9 cellular contexts compared by ENCODE assay signal in genomic region chr17:75844530-75845057, GRCh38. TPM values are rescaled to one million over a fixed set of nuclear protein-coding genes. Genes with fewer than 3 reads are reported as not detected.
A peak's percentile ranks its signal among the peaks of the same experiment; 100 is the strongest.
DNase-seq lines count a peak whose midpoint lies in the region; ATAC-seq and TF ChIP-seq lines count a peak whose summit lies in the region.
"Had no signal": no experiment of that assay in that cellular context is flagged by ENCODE, and none has a peak within 500 bp of the region (broad histone marks: within the 10 kb centered on the region; RNA-seq: fewer than 3 reads in every experiment).

No MANE protein-coding gene starts in this region.

- H3K27me3 ChIP-seq in Karpas-422 (ENCODE audit: low read length): no peaks in the 10 kb centered on the region
- no peaks in the 10 kb centered on the region for H3K27me3 ChIP-seq in osteoblast (ENCODE audit: insufficient read depth, low read length)

- H3K4me1 ChIP-seq in Karpas-422 (ENCODE audit: low read length) (peaks cover 36% of the 10 kb centered on the region), osteoblast (ENCODE audit: insufficient read depth, low read length) (no peaks in the 10 kb centered on the region)

- peak overlapping the region; percentile 93 for H3K9ac ChIP-seq in Karpas-422 (ENCODE audit: low read length)

- H3K4me3 ChIP-seq in Karpas-422 (ENCODE audit: low read length) (peak overlapping the region; percentile 87), osteoblast (ENCODE audit: insufficient read depth, low read length) (no peak overlapping the region)
- H3K4me3 ChIP-seq: SK-N-MC had no signal

- H3K4me2 ChIP-seq in Karpas-422 (ENCODE audit: low read depth, low read length, poor library complexity, severe bottlenecking) (peak overlapping the region; percentile 90), osteoblast (ENCODE audit: insufficient read depth, low read length) (no peak overlapping the region)

- DNase-seq in GM20000 (ENCODE audit: low spot score): peak; percentile 41
- no peak for DNase-seq in Karpas-422
- peak in 1 of 3 experiments; percentile 16 for DNase-seq in effector memory CD8-positive, alpha-beta T cell
- peak; percentile 89 for DNase-seq in osteoblast (ENCODE audit: insufficient read length, low spot score, missing footprints)
- no peak for DNase-seq in stimulated activated naive CD4-positive, alpha-beta T cell treated with Interleukin-2 at 50 U/mL for 16 hours (lab: John Stamatoyannopoulos, UW)
- DNase-seq in NCI-H2227 (lab: John Stamatoyannopoulos, UW; ENCODE audit: unreplicated experiment): no peak
- DNase-seq in MV-4-11 (lab: John Stamatoyannopoulos, UW): no peak

- H4K20me1 ChIP-seq in Karpas-422 (ENCODE audit: insufficient read depth, low read depth, low read length) (no peaks in the 10 kb centered on the region), osteoblast (ENCODE audit: insufficient read depth, low read length) (peaks cover 3% of the 10 kb centered on the region)

- peak overlapping the region; percentile 65; the same call in 1 of the 2 replicates for H2AFZ ChIP-seq in Karpas-422 (ENCODE audit: low read length)
- no peak overlapping the region for H2AFZ ChIP-seq in osteoblast (ENCODE audit: low read length)

- no peaks in the 10 kb centered on the region for H3K27me3 Mint-ChIP-seq in effector memory CD8-positive, alpha-beta T cell

- peak; percentile 20 for ATAC-seq in effector memory CD8-positive, alpha-beta T cell (replicated peaks)
- no peak for ATAC-seq in GM18861 (IDR thresholded peaks at IDR 0.05; ENCODE audit: unreplicated experiment)

- H3K9me2 ChIP-seq in Karpas-422 (replicated peaks; ENCODE audit: insufficient read depth, low read length): no peaks in the 10 kb centered on the region

- no peaks in the 10 kb centered on the region for H3K9me3 Mint-ChIP-seq in effector memory CD8-positive, alpha-beta T cell

- no peaks in the 10 kb centered on the region for H3K9me3 ChIP-seq in Karpas-422 (ENCODE audit: low read length)
- H3K9me3 ChIP-seq in osteoblast (ENCODE audit: low read depth, low read length): no peaks in the 10 kb centered on the region

- peak overlapping the region; percentile 90 to 93 for H3K4me3 Mint-ChIP-seq in effector memory CD8-positive, alpha-beta T cell

- H3K79me2 ChIP-seq in Karpas-422 (ENCODE audit: low read length): 0 out of 2 replicates have a peak, but pooled peaks cover 4% of the 10 kb centered on the region
- peaks cover under 1% of the 10 kb centered on the region for H3K79me2 ChIP-seq in osteoblast (ENCODE audit: insufficient read depth, low read length)

- H3K27ac ChIP-seq in Karpas-422 (ENCODE audit: low read length) (peak overlapping the region; percentile 86), osteoblast (ENCODE audit: low read depth, low read length) (no peak overlapping the region)

- TF ChIP-seq CTCF in GM20000 (IDR thresholded peaks at IDR 0.05; ENCODE audit: extremely low read depth, missing control alignments) (no peak), osteoblast (IDR thresholded peaks at IDR 0.05; ENCODE audit: extremely low read depth, low read depth, low read length) (no peak)

- peaks cover 16 to 27% of the 10 kb centered on the region in 2 donors for H3K4me1 Mint-ChIP-seq in effector memory CD8-positive, alpha-beta T cell (ENCODE audit: low read depth in 2 of 2)

- H3K27ac Mint-ChIP-seq in effector memory CD8-positive, alpha-beta T cell: peak overlapping the region; percentile 92 to 95

- H3K36me3 ChIP-seq in Karpas-422 (ENCODE audit: insufficient read depth, low read length) (peaks cover 4% of the 10 kb centered on the region; the same call in 1 of the 2 replicates), osteoblast (ENCODE audit: insufficient read depth, low read length) (peaks cover 37% of the 10 kb centered on the region)

- H3K36me3 Mint-ChIP-seq in effector memory CD8-positive, alpha-beta T cell (ENCODE audit: insufficient read depth): peaks cover 48% of the 10 kb centered on the region

RNA-seq across cellular contexts. Expression of gene UNC13D, which starts 0.4 kb away (rescaled TPM):
- total RNA-seq in Karpas-422 (2014; rRNA removed; shearing (Covaris generic); ENCODE audit: low replicate concordance): 30.9 and 52.5 TPM in 2 replicates
- total RNA-seq in osteoblast: 1.1 and 2.1 TPM in 2 replicates

RNA-seq across cellular contexts. Expression of gene WBP2, which starts 10.5 kb away (rescaled TPM):
- total RNA-seq in Karpas-422 (2014; rRNA removed; shearing (Covaris generic); ENCODE audit: low replicate concordance): 27.9 and 42.7 TPM in 2 replicates
- 31.1 and 38.3 TPM in 2 replicates for total RNA-seq in osteoblast

RNA-seq across cellular contexts. Expression of gene TRIM47, which starts 33.8 kb away (rescaled TPM):
- 7.9 and 16.4 TPM in 2 replicates for total RNA-seq in Karpas-422 (2014; rRNA removed; shearing (Covaris generic); ENCODE audit: low replicate concordance)
- 21.7 and 22.4 TPM in 2 replicates for total RNA-seq in osteoblast

RNA-seq across cellular contexts. Expression of gene TRIM65, which starts 52.2 kb away (rescaled TPM):
- 18.4 and 39.5 TPM in 2 replicates for total RNA-seq in Karpas-422 (2014; rRNA removed; shearing (Covaris generic); ENCODE audit: low replicate concordance)
- total RNA-seq in osteoblast: 22.8 and 23.3 TPM in 2 replicates

RNA-seq across cellular contexts. Expression of gene UNK, which starts 60.0 kb away (rescaled TPM):
- total RNA-seq in Karpas-422 (2014; rRNA removed; shearing (Covaris generic); ENCODE audit: low replicate concordance): 22.9 and 49.0 TPM in 2 replicates
- 18.5 and 23.6 TPM in 2 replicates for total RNA-seq in osteoblast

Comparison
In these comparisons a context has a peak if more than half of its experiments do, and no peak if none do; other contexts are left out.
1. DNase-seq: peak in GM20000 (single experiment) and osteoblast (single experiment); none in Karpas-422 (single experiment), stimulated activated naive CD4-positive, alpha-beta T cell treated with Interleukin-2 at 50 U/mL for 16 hours (single experiment), NCI-H2227 (single experiment) and MV-4-11 (single experiment).
2. RNA of gene UNC13D, which starts 0.4 kb away (total RNA-seq): 30.9 to 52.5 TPM in Karpas-422; 1.1 to 2.1 TPM in osteoblast; every median in the first group is over 10 times any median in the second.